ENCODE assay signal across 22 cellular contexts in genomic region chr6:309947-310346, GRCh38. TPM values are rescaled to one million over a fixed set of nuclear protein-coding genes. Genes with fewer than 3 reads are reported as not detected.
DNase-seq lines count a peak whose midpoint lies in the region; ATAC-seq, FAIRE-seq and TF ChIP-seq lines count a peak whose summit lies in the region.
"Had no signal": no experiment of that assay in that cellular context is flagged by ENCODE, and none has a peak within 500 bp of the region (broad histone marks: within the 10 kb centered on the region; RNA-seq: fewer than 3 reads in every experiment).

No MANE protein-coding gene starts in this region.

- no peaks in the 10 kb centered on the region for H3K79me1 ChIP-seq in neuronal stem cell (ENCODE audit: low read depth, low read length)

- H3K27me3 ChIP-seq in right cardiac atrium (ENCODE audit: control insufficient read depth, insufficient read depth) = no peaks in the 10 kb centered on the region
- no peaks in the 10 kb centered on the region for H3K27me3 ChIP-seq in GM12878 (replicated peaks in 1 of 2; ENCODE audit: control insufficient read depth in 2 of 2, insufficient read depth in 2 of 2, low read length in 1 of 2)
- no peaks in the 10 kb centered on the region for H3K27me3 ChIP-seq in neuronal stem cell (ENCODE audit: control insufficient read depth in 3 of 3, insufficient read depth in 3 of 3, low read depth in 1 of 3, low read length in 3 of 3)
- H3K27me3 ChIP-seq in CD8-positive, alpha-beta memory T cell (ENCODE audit: insufficient read depth, low read length, poor library complexity, severe bottlenecking) = no peaks in the 10 kb centered on the region
- H3K27me3 ChIP-seq: BE2C had no signal

- H3K4me3 Mint-ChIP-seq in activated naive CD4-positive, alpha-beta T cell treated with anti-CD3 and anti-CD28 coated beads, Interleukin-2, amount 10 ng/mL, durations not matched to agents 7 days and 5 days = no peak overlapping the region
- H3K4me3 Mint-ChIP-seq in CD8-positive, alpha-beta memory T cell = no peak overlapping the region
- H3K4me3 Mint-ChIP-seq: CD4-positive, alpha-beta memory T cell had no signal

- intact Hi-C loops in Right ventricle myocardium superior (cut with DNase I) = no loop called here
- intact Hi-C loops in right cardiac atrium (cut with DNase I) = no loop called here
- intact Hi-C loops in GM12878 (cut with micrococcal nuclease; ENCODE audit: unreplicated experiment) = no loop called here

- no peaks in the 10 kb centered on the region for H3K9me3 Mint-ChIP-seq in activated naive CD4-positive, alpha-beta T cell treated with anti-CD3 and anti-CD28 coated beads, Interleukin-2, amount 10 ng/mL, durations not matched to agents 7 days and 5 days
- H3K9me3 Mint-ChIP-seq in CD8-positive, alpha-beta memory T cell = peaks cover 0 to 2% (median 0%) of the 10 kb centered on the region in 5 donors
- H3K9me3 Mint-ChIP-seq: CD4-positive, alpha-beta memory T cell had no signal

- in situ Hi-C loops in GM12878 (cut with MboI) = no loop called here

- SMC1A ChIA-PET in GM12878 (lab: Charles Lee; ENCODE audit: uncharacterized antibody, unreplicated experiment) = interaction anchor here (0.7 to 14.6 kb wide), 17 partner anchors 7 to 125 kb away, joined by 3 to 221 read pairs (median 6); partner anchors contain the start of gene DUSP22

- BruUV-seq in GM12878 (replicated peaks; lab: Mats Ljungman, UMichigan) = no TSS peak

- H4K91ac ChIP-seq in neuronal stem cell (ENCODE audit: low read depth, low read length, poor library complexity) = no peak overlapping the region

- H3K14ac ChIP-seq in neuronal stem cell (ENCODE audit: low read length) = no peak overlapping the region

- no peak for TF ChIP-seq EP300 in GM12878 (IDR thresholded peaks at IDR 0.05; ENCODE audit: borderline replicate concordance in 1 of 2, control insufficient read depth in 1 of 2, low read depth in 2 of 2, low read length in 2 of 2)

- peak overlapping the region; percentile 30; the same call in 1 of the 2 replicates for H3K4me2 ChIP-seq in GM12878 (ENCODE audit: control insufficient read depth, insufficient read depth)
- no peak overlapping the region for H3K4me2 ChIP-seq in neuronal stem cell (ENCODE audit: insufficient read depth, low read length, poor library complexity, severe bottlenecking)
- H3K4me2 ChIP-seq: A549 had no signal

- H2AK5ac ChIP-seq in neuronal stem cell (ENCODE audit: low read depth, low read length) = no peak overlapping the region

- peaks cover 13% of the 10 kb centered on the region for H3K4me1 Mint-ChIP-seq in activated naive CD4-positive, alpha-beta T cell treated with anti-CD3 and anti-CD28 coated beads, Interleukin-2, amount 10 ng/mL, durations not matched to agents 7 days and 5 days
- H3K4me1 Mint-ChIP-seq in CD8-positive, alpha-beta memory T cell = peaks cover 17 to 25% (median 19%) of the 10 kb centered on the region in 3 donors

- no peak overlapping the region for H3K9ac ChIP-seq in GM12878 (ENCODE audit: control insufficient read depth, insufficient read depth, low read length)
- H3K9ac ChIP-seq in neuronal stem cell (ENCODE audit: low read depth, low read length, poor library complexity) = no peak overlapping the region

- no peak overlapping the region for H2BK5ac ChIP-seq in neuronal stem cell (ENCODE audit: low read length)

- CTCF ChIA-PET in GM12878 (lab: Yijun Ruan, JAX) = interaction anchor here (0.8 to 7.3 kb wide), 12 partner anchors 9 to 94 kb away, joined by 4 to 83 read pairs (median 5); no protein-coding TSS in a partner anchor
- CTCF ChIA-PET in activated naive CD4-positive, alpha-beta T cell treated with anti-CD3 and anti-CD28 coated beads, Interleukin-2, amount 10 ng/mL, durations not matched to agents 7 days and 5 days (lab: Charles Lee) = no interaction called here
- CTCF ChIA-PET in CD8-positive, alpha-beta memory T cell (lab: Charles Lee) = no interaction called here

- H4K20me1 ChIP-seq in GM12878 (ENCODE audit: control insufficient read depth, insufficient read depth) = no peaks in the 10 kb centered on the region

- no peak overlapping the region for H3K27ac Mint-ChIP-seq in activated naive CD4-positive, alpha-beta T cell treated with anti-CD3 and anti-CD28 coated beads, Interleukin-2, amount 10 ng/mL, durations not matched to agents 7 days and 5 days
- peak overlapping the region in 1 of 8 donors; percentile 8 for H3K27ac Mint-ChIP-seq in CD8-positive, alpha-beta memory T cell
- H3K27ac Mint-ChIP-seq: CD4-positive, alpha-beta memory T cell had no signal

- RAD21 ChIA-PET in GM12878 (lab: Charles Lee; ENCODE audit: unreplicated experiment) = interaction anchor here (1.0 to 7.2 kb wide), 13 partner anchors 7 to 120 kb away, joined by 3 to 235 read pairs (median 30); partner anchors contain the start of gene DUSP22

- H3K36me3 ChIP-seq in GM12878 (ENCODE audit: control insufficient read depth in 2 of 2, insufficient read depth in 2 of 2, low read length in 1 of 2) (peaks cover 14 to 35% of the 10 kb centered on the region in 2 experiments), neuronal stem cell (replicated peaks in 1 of 2; ENCODE audit: control insufficient read depth in 2 of 2, insufficient read depth in 2 of 2, low read length in 2 of 2) (peaks cover 0 to 2% of the 10 kb centered on the region in 2 donors)
- H3K36me3 ChIP-seq in CD8-positive, alpha-beta memory T cell (ENCODE audit: insufficient read depth, low read length) = no peaks in the 10 kb centered on the region
- H3K36me3 ChIP-seq: BE2C had no signal

- H3K36me3 Mint-ChIP-seq in activated naive CD4-positive, alpha-beta T cell treated with anti-CD3 and anti-CD28 coated beads, Interleukin-2, amount 10 ng/mL, durations not matched to agents 7 days and 5 days = peaks cover 9% of the 10 kb centered on the region
- H3K36me3 Mint-ChIP-seq in CD8-positive, alpha-beta memory T cell = peaks cover 0 to 9% (median 8%) of the 10 kb centered on the region in 3 donors

- 92% methylated on average over 12 of the region's 12 CpGs for WGBS in right cardiac atrium
- 92% methylated on average over 12 of the region's 12 CpGs for WGBS in GM12878 (ENCODE audit: insufficient coverage, insufficient replicate concordance, low lambda C conversion rate, missing lambda C conversion rate)
- no CpG with 5 or more reads among the region's 12 CpGs for WGBS in neuronal stem cell (ENCODE audit: extremely low coverage in 2 of 2, insufficient read length in 2 of 2, insufficient replicate concordance in 1 of 2), 2 donors

- POLR2A ChIA-PET in GM12878 (lab: Charles Lee) = interaction anchor here (1.0 to 7.2 kb wide), 9 partner anchors 9 to 55 kb away, joined by 3 to 227 read pairs (median 39); partner anchors contain the start of gene DUSP22
- POLR2A ChIA-PET in CD8-positive, alpha-beta memory T cell (lab: Charles Lee) = no interaction called here

- no peak overlapping the region for H3K27ac ChIP-seq in right cardiac atrium (ENCODE audit: low read length)
- peak overlapping the region; percentile 100 for H3K27ac ChIP-seq in GM12878 (ENCODE audit: control insufficient read depth, insufficient read depth)
- H3K27ac ChIP-seq in neuronal stem cell (replicated peaks; ENCODE audit: low read length) = no peak overlapping the region
- H3K27ac ChIP-seq in CD8-positive, alpha-beta memory T cell (ENCODE audit: low read depth, low read length) = no peak overlapping the region
- H3K27ac ChIP-seq: A549 had no signal

- H3K27me3 Mint-ChIP-seq in activated naive CD4-positive, alpha-beta T cell treated with anti-CD3 and anti-CD28 coated beads, Interleukin-2, amount 10 ng/mL, durations not matched to agents 7 days and 5 days = no peaks in the 10 kb centered on the region
- no peaks in the 10 kb centered on the region for H3K27me3 Mint-ChIP-seq in CD8-positive, alpha-beta memory T cell
- H3K27me3 Mint-ChIP-seq: CD4-positive, alpha-beta memory T cell had no signal

- no peak for TF ChIP-seq POLR2A in GM12878 (IDR thresholded peaks at IDR 0.05; ENCODE audit: low read depth, low read length)

- peaks cover 8% of the 10 kb centered on the region for H3K4me1 ChIP-seq in right cardiac atrium (ENCODE audit: control insufficient read depth, insufficient read depth, low read length)
- H3K4me1 ChIP-seq in GM12878 (ENCODE audit: control insufficient read depth, insufficient read depth, low read length) = peaks cover 91% of the 10 kb centered on the region
- H3K4me1 ChIP-seq in neuronal stem cell (ENCODE audit: control insufficient read depth in 2 of 2, insufficient read depth in 1 of 2, low read depth in 1 of 2, low read length in 2 of 2) = peaks cover 2 to 4% of the 10 kb centered on the region in 2 donors
- H3K4me1 ChIP-seq in CD8-positive, alpha-beta memory T cell (ENCODE audit: insufficient read depth, low read length) = peaks cover 4% of the 10 kb centered on the region
- H3K4me1 ChIP-seq: A549, BE2C had no signal

- H3K4me3 ChIP-seq in right cardiac atrium (ENCODE audit: low read length) = no peak overlapping the region
- no peak overlapping the region for H3K4me3 ChIP-seq in GM12878
- no peak overlapping the region for H3K4me3 ChIP-seq in neuronal stem cell (ENCODE audit: low read length in 2 of 2)
- no peak overlapping the region for H3K4me3 ChIP-seq in CD8-positive, alpha-beta memory T cell (ENCODE audit: low read length)
- H3K4me3 ChIP-seq: A549 had no signal

- H4K8ac ChIP-seq in neuronal stem cell (ENCODE audit: low read depth, low read length) = no peak overlapping the region

- peaks cover 78% of the 10 kb centered on the region for H3K79me2 ChIP-seq in GM12878 (ENCODE audit: control insufficient read depth, insufficient read depth, low read length)

- FAIRE-seq in GM12878 (lab: Jason Lieb, UNC) = no peak
- FAIRE-seq: A549, GM12892 had no signal

- H3K9me3 ChIP-seq in right cardiac atrium (ENCODE audit: control insufficient read depth, low read length) (no peaks in the 10 kb centered on the region), GM12878 (replicated peaks; ENCODE audit: control insufficient read depth, insufficient read depth, low read length) (no peaks in the 10 kb centered on the region), neuronal stem cell (replicated peaks in 1 of 2; ENCODE audit: control insufficient read depth in 2 of 2, insufficient read depth in 1 of 2, low read depth in 1 of 2, low read length in 2 of 2) (peaks cover 0 to 26% of the 10 kb centered on the region in 2 donors)
- H3K9me3 ChIP-seq in CD8-positive, alpha-beta memory T cell (ENCODE audit: low read length) = no peaks in the 10 kb centered on the region
- H3K9me3 ChIP-seq: A549, BE2C had no signal

- H3K23ac ChIP-seq in neuronal stem cell (ENCODE audit: low read depth, low read length, poor library complexity) = peak overlapping the region; percentile 12

- H2BK120ac ChIP-seq in neuronal stem cell (ENCODE audit: low read depth, low read length) = no peak overlapping the region

- H3K4ac ChIP-seq in neuronal stem cell (ENCODE audit: low read length) = no peak overlapping the region

- no peak for TF ChIP-seq CTCF in GM12878 (IDR thresholded peaks at IDR 0.05 in 2 of 3, conservative IDR thresholded peaks at IDR 0.05 in 1 of 3; ENCODE audit: control insufficient read depth in 2 of 3, extremely low read depth in 1 of 3, insufficient read depth in 1 of 3, low read depth in 3 of 3, low read length in 3 of 3)

- no peak overlapping the region for H2BK12ac ChIP-seq in neuronal stem cell (ENCODE audit: low read length)

- peak; percentile 38 for DNase-seq in Right ventricle myocardium superior
- no peak for DNase-seq in right cardiac atrium
- no peak for DNase-seq in GM12878 (ENCODE audit: low read depth, low spot score)
- no peak for DNase-seq in neuronal stem cell (ENCODE audit: low spot score)
- DNase-seq in activated naive CD4-positive, alpha-beta T cell treated with anti-CD3 and anti-CD28 coated beads, Interleukin-2, amount 10 ng/mL, durations not matched to agents 7 days and 5 days = no peak
- no peak for DNase-seq in CD8-positive, alpha-beta memory T cell
- DNase-seq: BE2C; CD4-positive, alpha-beta memory T cell; DND-41; KG1; NCI-H1092 treated with DMSO at 0.1 percent for 48 hours; NCI-H1436 treated with DMSO at 0.1 percent for 48 hours; NCI-H2029; NCI-H226; NCI-H524; NCI-H774 had no signal

- ATAC-seq in Right ventricle myocardium superior (ENCODE audit: poor library complexity) = no peak
- ATAC-seq in right cardiac atrium = no peak
- ATAC-seq in GM12878 = no peak
- ATAC-seq in HG02678 (IDR thresholded peaks at IDR 0.05; ENCODE audit: unreplicated experiment) = no peak
- no peak for ATAC-seq in GM19351 (IDR thresholded peaks at IDR 0.05; ENCODE audit: unreplicated experiment)
- ATAC-seq: A549, Panc1, SK-N-SH treated with all-trans-retinoic acid at 6 μM for 48 hours had no signal

- H2AFZ ChIP-seq in GM12878 (ENCODE audit: control insufficient read depth, low read depth, low read length) (no peak overlapping the region), neuronal stem cell (ENCODE audit: low read length) (no peak overlapping the region)

- H3K18ac ChIP-seq in neuronal stem cell (ENCODE audit: low read length) = no peak overlapping the region

- no peak for TF ChIP-seq RAD21 in GM12878 (IDR thresholded peaks at IDR 0.05; ENCODE audit: insufficient read depth, low read depth, low read length)

- no peak overlapping the region for H2BK15ac ChIP-seq in neuronal stem cell (ENCODE audit: low read length)

RNA-seq across cellular contexts. Expression of gene DUSP22, which starts 17.7 kb away (rescaled TPM):
- total RNA-seq in Right ventricle myocardium superior = 50.5 TPM
- 10 to 100 TPM; 61.0 to 74.8 (median 66.8) TPM for total RNA-seq in right cardiac atrium
- 51.0 TPM for polyA plus RNA-seq in right cardiac atrium
- total RNA-seq in GM12878 (2013; cell fraction: nucleolus; rRNA removed) = 632 and 708 TPM in 2 replicates
- 113 and 123 TPM in 2 replicates for total RNA-seq in GM12878 (2014; rRNA removed)
- total RNA-seq in GM12878 (2014; rRNA removed; fragmentation: Illumina TruSeq; extraction: Trizol) = 80.6 and 83.3 TPM in 2 replicates
- 125 and 130 TPM in 2 replicates for total RNA-seq in GM12878 (2021)
- polyA plus RNA-seq in GM12878 (2011; ENCODE audit: low read depth) = 128 TPM
- polyA plus RNA-seq in GM12878 (2011; rRNA removed) = 78.9 and 80.1 TPM in 2 replicates
- 109 and 115 TPM in 2 replicates for polyA plus RNA-seq in GM12878 (2011; cell fraction: cytosol; rRNA removed)
- 359 and 389 TPM in 2 replicates for polyA plus RNA-seq in GM12878 (2011; cell fraction: nucleus; rRNA removed)
- 121 and 164 TPM in 2 replicates for polyA plus RNA-seq in GM12878 (2012)
- polyA plus RNA-seq in GM12878 (2014; fragmentation: Illumina TruSeq; extraction: Trizol) = 87.9 and 101 TPM in 2 replicates
- polyA plus RNA-seq in GM12878 (2014; fragmentation: Nextera tagmentation; extraction: Ambion mirVana) = 10 to 100 TPM; 93.4 to 99.7 TPM
- polyA plus RNA-seq in GM12878 (2014; rRNA removed) = 138 and 147 TPM in 2 replicates
- polyA plus RNA-seq in GM12878 (2016; fragmentation: Nextera tagmentation; extraction: Ambion mirVana) = 100 to 1,000 TPM; 150 to 156 TPM
- 84.5 and 84.7 TPM in 2 replicates for polyA minus RNA-seq in GM12878 (2011; rRNA and poly(A)+ RNA removed)
- 15.5 and 16.8 TPM in 2 replicates for polyA minus RNA-seq in GM12878 (2011; cell fraction: cytosol; rRNA and poly(A)+ RNA removed)
- polyA minus RNA-seq in GM12878 (2011; cell fraction: nucleus; rRNA and poly(A)+ RNA removed) = 118 and 156 TPM in 2 replicates
- 44.1 TPM for polyA plus RNA-seq in neuronal stem cell (2013, experiment 1 of 2)
- 44.2 TPM for polyA plus RNA-seq in neuronal stem cell (2013, experiment 2 of 2)
- total RNA-seq in CD8-positive, alpha-beta memory T cell = 10 to 100 TPM; 24.4 to 25.3 TPM
- 38.5 TPM for polyA plus RNA-seq in CD8-positive, alpha-beta memory T cell
